8 cellular contexts compared by ENCODE assay signal in the genomic region with DNA sequence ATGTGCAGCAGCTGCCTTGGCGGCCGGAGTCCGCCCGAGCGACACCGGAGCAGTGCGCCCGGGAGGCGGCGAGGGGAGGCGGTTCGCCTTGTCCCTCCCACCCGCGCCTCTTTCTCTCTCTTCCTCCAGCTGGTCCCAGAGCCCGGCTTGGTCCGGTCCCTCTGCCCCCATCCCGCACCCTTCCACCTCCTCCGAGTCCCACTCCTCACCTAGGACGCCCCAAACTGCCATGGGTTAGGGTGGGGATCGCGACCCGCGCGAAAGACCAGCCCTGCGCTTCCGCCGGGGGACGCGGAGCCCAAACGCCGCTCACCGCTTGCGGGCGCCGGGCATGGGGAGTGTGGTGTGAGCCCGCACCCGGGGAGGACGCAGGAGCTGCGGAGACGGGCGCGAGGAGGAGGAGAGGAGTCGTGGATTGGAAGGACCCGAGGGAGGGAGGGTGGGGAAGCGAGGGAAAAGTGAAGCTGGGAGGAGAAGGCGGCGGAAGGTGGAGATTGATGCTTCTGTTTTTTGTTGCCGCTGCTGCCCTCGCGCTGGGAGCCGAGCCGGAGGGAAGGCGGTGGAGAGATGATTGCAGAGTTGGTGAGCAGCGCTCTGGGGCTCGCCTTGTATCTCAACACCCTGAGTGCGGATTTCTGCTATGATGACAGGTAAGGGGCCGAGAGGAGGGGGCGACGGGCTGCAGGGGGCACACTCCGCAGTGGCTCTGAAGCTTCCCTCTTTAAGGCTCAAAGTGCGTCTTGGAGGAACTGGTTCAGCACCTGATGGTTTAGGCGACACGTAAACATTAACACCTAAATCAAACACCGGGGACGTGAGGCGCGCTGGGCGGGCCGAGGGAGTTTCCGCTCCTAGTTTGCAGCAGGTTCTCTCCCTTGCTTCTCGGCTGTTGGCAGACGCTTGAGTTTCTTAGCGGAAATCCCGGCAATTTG. TPM values are rescaled to one million over a fixed set of nuclear protein-coding genes. Genes with fewer than 3 reads are reported as not detected.
DNase-seq lines count a peak whose midpoint lies in the region; ATAC-seq and TF ChIP-seq lines count a peak whose summit lies in the region.

No MANE protein-coding gene starts in this region.

- intact Hi-C loops in gastrocnemius medialis (cut with DNase I; ENCODE audit: low total_unique reads), result loop anchor here (10.0 kb wide), 1 partner anchor 1818 kb away; no protein-coding TSS in a partner anchor

- no peaks in the 10 kb centered on the region; the same call in 1 of the 2 replicates for H3F3A ChIP-seq in GM23338 (replicated peaks; ENCODE audit: low read depth)
- no peaks in the 10 kb centered on the region; the same call in 1 of the 2 replicates for H3F3A ChIP-seq in SU-DHL-6 (ENCODE audit: insufficient read depth)

- H3K9ac ChIP-seq in SU-DHL-6 (ENCODE audit: low read length), result peak overlapping the region; percentile 80

- no peak overlapping the region; the same call in 1 of the 2 replicates for H3K27ac Mint-ChIP-seq in GM23338

- no peaks in the 10 kb centered on the region for H3K9me3 Mint-ChIP-seq in GM23338

- H3K9me3 ChIP-seq in SU-DHL-6 (ENCODE audit: insufficient read depth, low read length), result no peaks in the 10 kb centered on the region
- no peaks in the 10 kb centered on the region for H3K9me3 ChIP-seq in gastrocnemius medialis

- peaks cover 18% of the 10 kb centered on the region for H3K27me3 Mint-ChIP-seq in GM23338 (ENCODE audit: insufficient read depth, low read depth, poor library complexity)

- H4K20me1 ChIP-seq in GM23338 (replicated peaks; ENCODE audit: insufficient read depth) (peaks cover 11% of the 10 kb centered on the region; the same call in 1 of the 2 replicates), SU-DHL-6 (ENCODE audit: low read depth, low read length) (no peaks in the 10 kb centered on the region)

- TF ChIP-seq POLR2A in gastrocnemius medialis (IDR thresholded peaks at IDR 0.05), result peak; percentile 4 to 15

- no peaks in the 10 kb centered on the region for H3K9me2 ChIP-seq in GM23338 (ENCODE audit: insufficient read depth)
- H3K9me2 ChIP-seq in SU-DHL-6 (replicated peaks; ENCODE audit: insufficient read depth, low read length), result no peaks in the 10 kb centered on the region

- H3K4me1 ChIP-seq in GM23338 (ENCODE audit: insufficient read depth) (peaks cover 13% of the 10 kb centered on the region; the same call in 1 of the 2 replicates), gastrocnemius medialis (peaks cover 3 to 11% of the 10 kb centered on the region in 2 donors)

- H3K4me2 ChIP-seq in GM23338, result peak overlapping the region; percentile 93
- H3K4me2 ChIP-seq in SU-DHL-6 (ENCODE audit: low read depth, low read length, poor library complexity, severe bottlenecking), result peak overlapping the region; percentile 91

- H3K27me3 ChIP-seq in GM23338 (ENCODE audit: insufficient read depth) (peaks cover 16% of the 10 kb centered on the region), SU-DHL-6 (ENCODE audit: low read length) (no peaks in the 10 kb centered on the region), gastrocnemius medialis (peaks cover 3 to 21% (median 11%) of the 10 kb centered on the region in 3 donors)

- H2AFZ ChIP-seq in GM23338, result peak overlapping the region; percentile 99
- H2AFZ ChIP-seq in SU-DHL-6 (ENCODE audit: low read depth, low read length, severe bottlenecking), result peak overlapping the region; percentile 94

- DNase-seq in GM03348 (ENCODE audit: low spot score) (peak; percentile 51), GM23338 (ENCODE audit: low spot score) (peak; percentile 81), LHCN-M2 (ENCODE audit: low read depth) (peak; percentile 10), amniotic stem cell (lab: John Stamatoyannopoulos, UW) (peak; percentile 70), hypothalamus (lab: John Stamatoyannopoulos, UW) (peak in 33 of 51 donors; percentile 16 to 89 (median 57)), gastrocnemius medialis (peak; percentile 8 to 12)
- no peak for DNase-seq in NK-92 treated with Interleukin-12 subunit alpha and Interleukin-12 subunit beta, amount 100 ng/mL, for 24 hours (lab: John Stamatoyannopoulos, UW)

- peak overlapping the region; percentile 88 for H3K4me3 Mint-ChIP-seq in GM23338

- peak overlapping the region; percentile 91 for H3K4me3 ChIP-seq in GM23338
- peak overlapping the region; percentile 93 for H3K4me3 ChIP-seq in SU-DHL-6 (ENCODE audit: insufficient read depth, low read length, poor library complexity, severe bottlenecking)
- H3K4me3 ChIP-seq in gastrocnemius medialis, result peak overlapping the region; percentile 67 to 89 (median 84)

- ATAC-seq in GM23338, result peak; percentile 61
- peak; percentile 41 to 42 for ATAC-seq in gastrocnemius medialis

- H3K79me2 ChIP-seq in GM23338 (replicated peaks; ENCODE audit: insufficient read depth) (peaks cover 7% of the 10 kb centered on the region; the same call in 1 of the 2 replicates), SU-DHL-6 (ENCODE audit: insufficient read depth, low read length) (no peaks in the 10 kb centered on the region)

- TF ChIP-seq CTCF in GM23338 (conservative IDR thresholded peaks at IDR 0.05; ENCODE audit: low read depth in 2 of 2) (peak in 1 of 2 experiments; percentile 10; a peak in 1 of 4 replicates), SU-DHL-6 (IDR thresholded peaks at IDR 0.05; ENCODE audit: insufficient read depth, low read length, poor library complexity, severe bottlenecking) (no peak), gastrocnemius medialis (IDR thresholded peaks at IDR 0.05 in 4 of 5, conservative IDR thresholded peaks at IDR 0.05 in 1 of 5) (no peak)

- H3K36me3 Mint-ChIP-seq in GM23338 (ENCODE audit: low read depth), result no peaks in the 10 kb centered on the region

- H3K27ac ChIP-seq in GM23338 (ENCODE audit: low read depth) (0 out of 2 replicates have a peak overlapping the region, but pooled peaks have one; percentile 64), SU-DHL-6 (ENCODE audit: low read depth, low read length) (peak overlapping the region; percentile 67), gastrocnemius medialis (peak overlapping the region; percentile 72 to 91 (median 80))

- peaks cover 24% of the 10 kb centered on the region for H3K4me1 Mint-ChIP-seq in GM23338

- H3K36me3 ChIP-seq in GM23338 (ENCODE audit: insufficient read depth) (no peaks in the 10 kb centered on the region), SU-DHL-6 (ENCODE audit: low read length) (peaks cover 9% of the 10 kb centered on the region; the same call in 1 of the 2 replicates), gastrocnemius medialis (no peaks in the 10 kb centered on the region)

- in situ Hi-C loops in gastrocnemius medialis (cut with MboI; ENCODE audit: low sequenced_read_pairs in 4 of 4), result no loop called here

TF ChIP-seq in GM23338, 12 proteins besides CTCF, POLR2A, EP300 and RAD21 (continues in another document):
- no peak for TF ChIP-seq STAT1 (IDR thresholded peaks at IDR 0.05; ENCODE audit: unreplicated experiment)

RNA-seq across cellular contexts. Expression of gene TMTC2, which starts 0.6 kb away (rescaled TPM):
- 6.5 and 7.8 TPM in 2 replicates for total RNA-seq in GM23338 (2014; rRNA removed; shearing (Covaris generic))
- polyA plus RNA-seq in GM23338 (2016; fragmentation: Nextera tagmentation; extraction: Ambion mirVana), result 0.57 and 0.83 TPM in 2 replicates
- total RNA-seq in LHCN-M2 (2014; rRNA removed) (1.2 and 1.5 TPM in 2 replicates), gastrocnemius medialis (1 to 10 TPM; 1.6 to 2.5 (median 1.9) TPM)
- 0.15 TPM for polyA plus RNA-seq in LHCN-M2 (2012)
